ENCODE assay signal across 1 cellular context in the genomic region with DNA sequence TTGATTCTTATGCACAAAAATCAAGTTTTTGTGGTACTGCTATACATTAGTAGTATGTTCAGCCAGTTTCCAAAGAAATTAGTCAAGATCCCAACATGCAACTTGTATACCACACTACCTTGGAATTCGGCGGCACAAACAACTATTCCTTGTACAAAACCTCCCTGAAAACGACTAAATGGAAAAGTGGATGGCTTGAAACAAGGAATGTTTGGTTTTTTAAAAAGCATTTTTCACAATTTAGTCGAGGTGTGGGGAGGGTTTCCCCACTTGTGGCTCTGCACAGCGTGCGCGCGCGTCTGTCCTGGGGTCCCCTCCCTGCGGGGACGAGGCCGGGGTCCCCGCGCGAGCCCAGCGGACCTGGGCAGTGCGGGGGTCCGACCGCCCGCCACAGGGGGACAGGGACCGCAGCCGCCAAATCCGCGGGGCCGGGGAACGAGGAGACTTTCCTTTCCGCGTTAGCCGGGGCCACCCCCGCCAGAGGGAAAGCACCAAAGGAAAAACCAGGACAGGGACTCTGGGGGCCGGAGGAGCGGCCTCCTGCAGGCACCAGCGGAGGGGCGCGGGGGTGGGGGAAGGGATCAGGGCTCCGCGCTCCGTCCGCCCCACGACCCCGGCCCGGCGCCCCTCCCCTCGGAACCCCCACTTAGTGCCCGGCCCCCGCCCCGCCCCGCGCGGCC.
TF ChIP-seq lines count a peak whose summit lies in the region.

No MANE protein-coding gene starts in this region.

TF ChIP-seq in HepG2, 621 proteins besides CTCF, POLR2A, EP300 and RAD21 (continued from another document and continues in another):
- TF ChIP-seq ZNF512 (CRISPR knock-in tag; IDR thresholded peaks at IDR 0.05) (no peak), TFDP2 (CRISPR knock-in tag; IDR thresholded peaks at IDR 0.05) (no peak), ZNF337 (CRISPR knock-in tag; IDR thresholded peaks at IDR 0.05; ENCODE audit: borderline replicate concordance, low read depth) (no peak), KLF6 (CRISPR knock-in tag; IDR thresholded peaks at IDR 0.05) (no peak), GMEB1 (CRISPR knock-in tag; IDR thresholded peaks at IDR 0.05; ENCODE audit: borderline replicate concordance) (no peak), ZBTB3 (CRISPR knock-in tag; IDR thresholded peaks at IDR 0.05; ENCODE audit: borderline replicate concordance, low read depth) (no peak), ZNF281 (CRISPR knock-in tag; IDR thresholded peaks at IDR 0.05; ENCODE audit: borderline replicate concordance) (no peak), RAD51 (IDR thresholded peaks at IDR 0.05; ENCODE audit: borderline replicate concordance) (no peak), GABPB1 (CRISPR knock-in tag; IDR thresholded peaks at IDR 0.05) (peak; percentile 19; the same call in 1 of the 2 replicates), MXI1 (IDR thresholded peaks at IDR 0.05; ENCODE audit: borderline replicate concordance, low read depth, low read length) (no peak), STAG1 (CRISPR knock-in tag; IDR thresholded peaks at IDR 0.05) (0 out of 2 replicates have a peak, but pooled peaks have one; percentile 6), TBX2 (CRISPR knock-in tag; IDR thresholded peaks at IDR 0.05; ENCODE audit: borderline replicate concordance) (no peak), FOXC1 (CRISPR knock-in tag; IDR thresholded peaks at IDR 0.05; ENCODE audit: borderline replicate concordance) (0 out of 2 replicates have a peak, but pooled peaks have one; percentile 48), KDM5B (CRISPR knock-in tag; IDR thresholded peaks at IDR 0.05; ENCODE audit: borderline replicate concordance) (0 out of 2 replicates have a peak, but pooled peaks have one; percentile 40), ZNF564 (CRISPR knock-in tag; IDR thresholded peaks at IDR 0.05) (0 out of 2 replicates have a peak, but pooled peaks have one; percentile 48), ZNF547 (CRISPR knock-in tag; IDR thresholded peaks at IDR 0.05) (0 out of 2 replicates have a peak, but pooled peaks have one; percentile 28), JDP2 (CRISPR knock-in tag; IDR thresholded peaks at IDR 0.05; ENCODE audit: borderline replicate concordance) (no peak), SYNCRIP (IDR thresholded peaks at IDR 0.05; ENCODE audit: insufficient read depth, low read depth, low read length) (no peak), ZC3H13 (CRISPR knock-in tag; IDR thresholded peaks at IDR 0.05) (0 out of 2 replicates have a peak, but pooled peaks have one; percentile 39), ZNF580 (CRISPR knock-in tag; IDR thresholded peaks at IDR 0.05; ENCODE audit: borderline replicate concordance, low read depth) (no peak), TAF1 (CRISPR knock-in tag; IDR thresholded peaks at IDR 0.05) (peak; percentile 30; the same call in 1 of the 2 replicates), ARNTL (CRISPR knock-in tag; IDR thresholded peaks at IDR 0.05) (no peak), ZNF460 (CRISPR knock-in tag; IDR thresholded peaks at IDR 0.05; ENCODE audit: borderline replicate concordance) (no peak), CREB1 (IDR thresholded peaks at IDR 0.05) (no peak), CREB1 (CRISPR knock-in tag; IDR thresholded peaks at IDR 0.05) (no peak), GTF2F1 (IDR thresholded peaks at IDR 0.05; ENCODE audit: low read length) (no peak), ZNF572 (CRISPR knock-in tag; IDR thresholded peaks at IDR 0.05) (no peak), KAT7 (CRISPR knock-in tag; IDR thresholded peaks at IDR 0.05; ENCODE audit: borderline replicate concordance) (no peak), ZNF792 (CRISPR knock-in tag; IDR thresholded peaks at IDR 0.05) (no peak), KAT2B (IDR thresholded peaks at IDR 0.05; ENCODE audit: borderline replicate concordance, low read depth, low read length) (no peak), HNRNPUL1 (IDR thresholded peaks at IDR 0.05; ENCODE audit: low read depth, low read length) (no peak), ATM (IDR thresholded peaks at IDR 0.05; ENCODE audit: borderline replicate concordance) (no peak), PHB2 (IDR thresholded peaks at IDR 0.05; ENCODE audit: partially characterized antibody) (no peak), ZFP36 (IDR thresholded peaks at IDR 0.05; ENCODE audit: borderline replicate concordance, low read depth, low read length, partially characterized antibody) (no peak), ZNF225 (CRISPR knock-in tag; IDR thresholded peaks at IDR 0.05) (no peak), BORCS8-MEF2B (CRISPR knock-in tag; IDR thresholded peaks at IDR 0.05) (peak; percentile 17; the same call in 1 of the 2 replicates)
- TF ChIP-seq, protein P1, sequence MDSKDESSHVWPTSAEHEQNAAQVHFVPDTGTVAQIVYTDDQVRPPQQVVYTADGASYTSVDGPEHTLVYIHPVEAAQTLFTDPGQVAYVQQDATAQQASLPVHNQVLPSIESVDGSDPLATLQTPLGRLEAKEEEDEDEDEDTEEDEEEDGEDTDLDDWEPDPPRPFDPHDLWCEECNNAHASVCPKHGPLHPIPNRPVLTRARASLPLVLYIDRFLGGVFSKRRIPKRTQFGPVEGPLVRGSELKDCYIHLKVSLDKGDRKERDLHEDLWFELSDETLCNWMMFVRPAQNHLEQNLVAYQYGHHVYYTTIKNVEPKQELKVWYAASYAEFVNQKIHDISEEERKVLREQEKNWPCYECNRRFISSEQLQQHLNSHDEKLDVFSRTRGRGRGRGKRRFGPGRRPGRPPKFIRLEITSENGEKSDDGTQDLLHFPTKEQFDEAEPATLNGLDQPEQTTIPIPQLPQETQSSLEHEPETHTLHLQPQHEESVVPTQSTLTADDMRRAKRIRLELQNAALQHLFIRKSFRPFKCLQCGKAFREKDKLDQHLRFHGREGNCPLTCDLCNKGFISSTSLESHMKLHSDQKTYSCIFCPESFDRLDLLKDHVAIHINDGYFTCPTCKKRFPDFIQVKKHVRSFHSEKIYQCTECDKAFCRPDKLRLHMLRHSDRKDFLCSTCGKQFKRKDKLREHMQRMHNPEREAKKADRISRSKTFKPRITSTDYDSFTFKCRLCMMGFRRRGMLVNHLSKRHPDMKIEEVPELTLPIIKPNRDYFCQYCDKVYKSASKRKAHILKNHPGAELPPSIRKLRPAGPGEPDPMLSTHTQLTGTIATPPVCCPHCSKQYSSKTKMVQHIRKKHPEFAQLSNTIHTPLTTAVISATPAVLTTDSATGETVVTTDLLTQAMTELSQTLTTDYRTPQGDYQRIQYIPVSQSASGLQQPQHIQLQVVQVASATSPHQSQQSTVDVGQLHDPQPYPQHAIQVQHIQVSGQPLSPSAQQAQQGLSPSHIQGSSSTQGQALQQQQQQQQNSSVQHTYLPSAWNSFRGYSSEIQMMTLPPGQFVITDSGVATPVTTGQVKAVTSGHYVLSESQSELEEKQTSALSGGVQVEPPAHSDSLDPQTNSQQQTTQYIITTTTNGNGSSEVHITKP (CRISPR knock-in tag; IDR thresholded peaks at IDR 0.05; ENCODE audit: low read depth) = no peak
- TF ChIP-seq, protein P2, sequence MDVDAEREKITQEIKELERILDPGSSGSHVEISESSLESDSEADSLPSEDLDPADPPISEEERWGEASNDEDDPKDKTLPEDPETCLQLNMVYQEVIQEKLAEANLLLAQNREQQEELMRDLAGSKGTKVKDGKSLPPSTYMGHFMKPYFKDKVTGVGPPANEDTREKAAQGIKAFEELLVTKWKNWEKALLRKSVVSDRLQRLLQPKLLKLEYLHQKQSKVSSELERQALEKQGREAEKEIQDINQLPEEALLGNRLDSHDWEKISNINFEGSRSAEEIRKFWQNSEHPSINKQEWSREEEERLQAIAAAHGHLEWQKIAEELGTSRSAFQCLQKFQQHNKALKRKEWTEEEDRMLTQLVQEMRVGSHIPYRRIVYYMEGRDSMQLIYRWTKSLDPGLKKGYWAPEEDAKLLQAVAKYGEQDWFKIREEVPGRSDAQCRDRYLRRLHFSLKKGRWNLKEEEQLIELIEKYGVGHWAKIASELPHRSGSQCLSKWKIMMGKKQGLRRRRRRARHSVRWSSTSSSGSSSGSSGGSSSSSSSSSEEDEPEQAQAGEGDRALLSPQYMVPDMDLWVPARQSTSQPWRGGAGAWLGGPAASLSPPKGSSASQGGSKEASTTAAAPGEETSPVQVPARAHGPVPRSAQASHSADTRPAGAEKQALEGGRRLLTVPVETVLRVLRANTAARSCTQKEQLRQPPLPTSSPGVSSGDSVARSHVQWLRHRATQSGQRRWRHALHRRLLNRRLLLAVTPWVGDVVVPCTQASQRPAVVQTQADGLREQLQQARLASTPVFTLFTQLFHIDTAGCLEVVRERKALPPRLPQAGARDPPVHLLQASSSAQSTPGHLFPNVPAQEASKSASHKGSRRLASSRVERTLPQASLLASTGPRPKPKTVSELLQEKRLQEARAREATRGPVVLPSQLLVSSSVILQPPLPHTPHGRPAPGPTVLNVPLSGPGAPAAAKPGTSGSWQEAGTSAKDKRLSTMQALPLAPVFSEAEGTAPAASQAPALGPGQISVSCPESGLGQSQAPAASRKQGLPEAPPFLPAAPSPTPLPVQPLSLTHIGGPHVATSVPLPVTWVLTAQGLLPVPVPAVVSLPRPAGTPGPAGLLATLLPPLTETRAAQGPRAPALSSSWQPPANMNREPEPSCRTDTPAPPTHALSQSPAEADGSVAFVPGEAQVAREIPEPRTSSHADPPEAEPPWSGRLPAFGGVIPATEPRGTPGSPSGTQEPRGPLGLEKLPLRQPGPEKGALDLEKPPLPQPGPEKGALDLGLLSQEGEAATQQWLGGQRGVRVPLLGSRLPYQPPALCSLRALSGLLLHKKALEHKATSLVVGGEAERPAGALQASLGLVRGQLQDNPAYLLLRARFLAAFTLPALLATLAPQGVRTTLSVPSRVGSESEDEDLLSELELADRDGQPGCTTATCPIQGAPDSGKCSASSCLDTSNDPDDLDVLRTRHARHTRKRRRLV (CRISPR knock-in tag; IDR thresholded peaks at IDR 0.05) = no peak
- TF ChIP-seq, protein P3, sequence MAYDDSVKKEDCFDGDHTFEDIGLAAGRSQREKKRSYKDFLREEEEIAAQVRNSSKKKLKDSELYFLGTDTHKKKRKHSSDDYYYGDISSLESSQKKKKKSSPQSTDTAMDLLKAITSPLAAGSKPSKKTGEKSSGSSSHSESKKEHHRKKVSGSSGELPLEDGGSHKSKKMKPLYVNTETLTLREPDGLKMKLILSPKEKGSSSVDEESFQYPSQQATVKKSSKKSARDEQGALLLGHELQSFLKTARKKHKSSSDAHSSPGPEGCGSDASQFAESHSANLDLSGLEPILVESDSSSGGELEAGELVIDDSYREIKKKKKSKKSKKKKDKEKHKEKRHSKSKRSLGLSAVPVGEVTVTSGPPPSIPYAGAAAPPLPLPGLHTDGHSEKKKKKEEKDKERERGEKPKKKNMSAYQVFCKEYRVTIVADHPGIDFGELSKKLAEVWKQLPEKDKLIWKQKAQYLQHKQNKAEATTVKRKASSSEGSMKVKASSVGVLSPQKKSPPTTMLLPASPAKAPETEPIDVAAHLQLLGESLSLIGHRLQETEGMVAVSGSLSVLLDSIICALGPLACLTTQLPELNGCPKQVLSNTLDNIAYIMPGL (CRISPR knock-in tag; IDR thresholded peaks at IDR 0.05; ENCODE audit: borderline replicate concordance in 1 of 2, low read depth in 1 of 2) = 0 out of 4 replicates have a peak, but pooled peaks of 1 of the 2 experiments have one; percentile 36
